Comparison of ENCODE assay signal across 1 cellular context in genomic region chr7:47266131-47266706, GRCh38.
TF ChIP-seq lines count a peak whose summit lies in the region.

No MANE protein-coding gene starts in this region.

TF ChIP-seq in K562, 482 proteins besides CTCF, POLR2A, EP300 and RAD21 (continued from another document):
- TF ChIP-seq ZNF407 (IDR thresholded peaks at IDR 0.05; ENCODE audit: low read depth), result no peak
- peak; percentile 91 for TF ChIP-seq SMC3 (conservative IDR thresholded peaks at IDR 0.05; ENCODE audit: insufficient read depth, low read depth, low read length)
- no peak for TF ChIP-seq THAP12 (CRISPR knock-in tag; IDR thresholded peaks at IDR 0.05)
- no peak for TF ChIP-seq CEBPG (CRISPR knock-in tag; IDR thresholded peaks at IDR 0.05)
- TF ChIP-seq CEBPG (tag; conservative IDR thresholded peaks at IDR 0.05 in 1 of 2, IDR thresholded peaks at IDR 0.05 in 1 of 2), result peak in 1 of 2 experiments; percentile 50; a peak in 1 of 4 replicates
- TF ChIP-seq ZBTB40 (IDR thresholded peaks at IDR 0.05), result peak; percentile 84
- peak; percentile 63; the same call in 1 of the 2 replicates for TF ChIP-seq ZBTB40 (CRISPR knock-in tag; IDR thresholded peaks at IDR 0.05)
- TF ChIP-seq DEAF1 (CRISPR knock-in tag; IDR thresholded peaks at IDR 0.05), result peak; percentile 88
- TF ChIP-seq CEBPB (tag; IDR thresholded peaks at IDR 0.05), result peak; percentile 58
TF ChIP-seq in K562: peak in this region for 8.
